Comparison of ENCODE assay signal across 1 cellular context in the genomic region with DNA sequence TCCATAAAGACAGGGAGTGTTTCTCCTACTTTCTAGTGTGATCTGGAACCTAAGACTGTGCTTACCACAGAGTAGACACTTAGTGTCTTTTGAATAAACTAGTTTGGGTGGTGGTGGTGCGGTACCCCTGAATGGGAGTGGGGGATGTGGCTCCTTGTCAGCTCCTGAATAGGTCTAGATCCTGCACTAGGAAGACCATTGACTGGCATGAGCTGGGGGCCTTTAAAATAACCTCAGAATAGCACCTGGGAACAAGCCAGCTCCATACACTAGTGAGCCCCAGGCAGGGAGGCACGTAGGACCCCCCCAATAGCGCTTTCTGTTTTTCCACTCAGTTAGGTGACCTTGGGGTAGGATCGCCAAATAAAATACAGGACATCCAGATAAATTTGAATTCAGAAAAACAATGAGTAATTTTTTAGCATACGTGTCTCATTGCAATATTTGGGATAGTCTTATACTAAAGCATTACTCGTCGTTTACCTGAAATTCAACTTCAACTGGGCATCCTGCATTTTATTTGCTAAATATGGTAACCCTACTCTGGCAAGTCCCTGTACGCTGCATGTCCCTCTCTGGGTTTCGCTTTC.
TF ChIP-seq lines count a peak whose summit lies in the region.

No MANE protein-coding gene starts in this region.

TF ChIP-seq in endothelial cell of umbilical vein, 7 proteins besides CTCF, POLR2A, EP300 and RAD21:
- TF ChIP-seq EZH2 (IDR thresholded peaks at IDR 0.05; ENCODE audit: borderline replicate concordance, low read depth, low read length, severe bottlenecking) (no peak), GATA2 (IDR thresholded peaks at IDR 0.05; ENCODE audit: insufficient read depth, insufficient read length, low read depth, low read length) (no peak), JUN (IDR thresholded peaks at IDR 0.05; ENCODE audit: borderline replicate concordance, insufficient read depth, insufficient read length, low read depth) (no peak), POLR2AphosphoS5 (IDR thresholded peaks at IDR 0.05; ENCODE audit: insufficient read depth, low read depth, low read length) (no peak), MYC (IDR thresholded peaks at IDR 0.05; ENCODE audit: low read depth, low read length) (no peak), FOS (IDR thresholded peaks at IDR 0.05; ENCODE audit: borderline replicate concordance, insufficient read depth, low read length) (no peak)
- TF ChIP-seq, protein P1, sequence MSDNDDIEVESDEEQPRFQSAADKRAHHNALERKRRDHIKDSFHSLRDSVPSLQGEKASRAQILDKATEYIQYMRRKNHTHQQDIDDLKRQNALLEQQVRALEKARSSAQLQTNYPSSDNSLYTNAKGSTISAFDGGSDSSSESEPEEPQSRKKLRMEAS (IDR thresholded peaks at IDR 0.05; ENCODE audit: insufficient read depth, insufficient read length): no peak
